8 cellular contexts compared by ENCODE assay signal in genomic region chr14:77760381-77761204, GRCh38. TPM values are rescaled to one million over a fixed set of nuclear protein-coding genes. Genes with fewer than 3 reads are reported as not detected.
DNase-seq lines count a peak whose midpoint lies in the region; ATAC-seq lines count a peak whose summit lies in the region.

Gene SNW1, minus strand, starts transcription at chr14:77761156. Its CDS starts 29 bp downstream, at chr14:77761127.

- H3K36me3 ChIP-seq in SK-N-MC (ENCODE audit: insufficient read depth, low read length), result peaks cover 20% of the 10 kb centered on the region

- DNase-seq in EL (peak; percentile 93), SK-N-MC (ENCODE audit: low read depth, low spot score) (no peak), glomerular endothelial cell (ENCODE audit: extremely low read depth, low read depth, low spot score) (peak; percentile 23), occipital lobe (lab: John Stamatoyannopoulos, UW) (peak; percentile 89)
- peak; percentile 94 for DNase-seq in Jurkat, Clone E6-1 (ENCODE audit: low read depth, low spot score)
- peak; percentile 92 for DNase-seq in activated naive CD4-positive, alpha-beta T cell treated with anti-CD3 and anti-CD28 coated beads, Interleukin-2, amount 50 U/mL, for 16 hours

- H3K9ac ChIP-seq in SK-N-MC (ENCODE audit: insufficient read length), result peak within 1 kb of the TSS; percentile 92

- peak within 1 kb of the TSS; percentile 60 for H3K27ac ChIP-seq in SK-N-MC
- peak within 1 kb of the TSS; percentile 84 for H3K27ac ChIP-seq in temporal lobe (ENCODE audit: low read depth, low read length)

- H3K9me3 ChIP-seq in SK-N-MC (ENCODE audit: low read depth, low read length), result no peaks in the 10 kb centered on the region

- peak within 1 kb of the TSS; percentile 96 for H3K4me3 ChIP-seq in Jurkat, Clone E6-1 (ENCODE audit: low read length)
- peak within 1 kb of the TSS; percentile 89 for H3K4me3 ChIP-seq in SK-N-MC

- ATAC-seq in GM21619 (IDR thresholded peaks at IDR 0.05; ENCODE audit: unreplicated experiment), result peak; percentile 93

RNA-seq across cellular contexts. Expression of gene SNW1, which starts in this region (rescaled TPM):
- 86.3 TPM for polyA plus RNA-seq in Jurkat, Clone E6-1 (2012; ENCODE audit: insufficient read depth, insufficient read length)
- 48.1 and 58.3 TPM in 2 replicates for total RNA-seq in glomerular endothelial cell
- total RNA-seq in occipital lobe, result 57.9 TPM
- total RNA-seq in temporal lobe, result 43.3 TPM
